ENCODE assay signal across 8 cellular contexts in the genomic region with DNA sequence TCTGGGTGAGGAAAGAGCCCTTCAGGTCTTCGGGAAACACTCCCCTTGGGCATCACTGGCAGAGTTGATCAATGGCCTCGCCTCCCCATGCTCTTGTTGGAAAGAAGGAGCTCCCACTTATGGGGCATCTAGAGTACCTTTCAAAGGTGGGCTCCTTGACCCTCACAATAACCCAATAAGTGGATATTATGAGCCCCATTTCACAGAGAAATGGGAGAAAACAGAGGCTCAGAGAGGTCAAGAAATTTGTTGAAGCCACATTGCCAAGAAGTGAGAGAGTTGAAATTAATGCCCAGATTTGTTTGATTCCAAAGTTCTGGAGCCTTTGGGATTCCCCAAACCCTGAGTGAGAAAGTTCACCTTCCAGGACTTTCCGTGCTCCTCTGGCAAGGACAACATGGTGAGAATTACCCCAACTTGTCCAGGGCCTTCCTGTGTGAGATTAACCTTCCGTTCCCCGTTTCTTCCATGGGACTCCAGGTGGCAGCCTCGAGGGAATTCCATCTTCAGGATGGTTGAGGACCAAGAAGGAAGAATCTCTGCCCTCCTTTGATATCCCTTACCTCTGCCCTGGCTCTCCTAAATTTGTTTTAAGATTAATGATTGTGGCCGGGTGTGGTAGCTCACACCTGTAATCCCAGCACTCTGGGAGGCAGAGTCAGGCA. TPM values are rescaled to one million over a fixed set of nuclear protein-coding genes. Genes with fewer than 3 reads are reported as not detected.
A peak's percentile ranks its signal among the peaks of the same experiment; 100 is the strongest.
DNase-seq lines count a peak whose midpoint lies in the region; ATAC-seq and TF ChIP-seq lines count a peak whose summit lies in the region.

No MANE protein-coding gene starts in this region.

- ATAC-seq in upper lobe of right lung, result no peak
- ATAC-seq in GM19035 (IDR thresholded peaks at IDR 0.05; ENCODE audit: unreplicated experiment), result no peak

- no peaks in the 10 kb centered on the region for H3K9me3 ChIP-seq in cardiac muscle cell (ENCODE audit: low read depth)
- H3K9me3 ChIP-seq in mesenchymal stem cell (ENCODE audit: control insufficient read depth, low read length), result no peaks in the 10 kb centered on the region
- no peaks in the 10 kb centered on the region for H3K9me3 ChIP-seq in upper lobe of right lung

- peaks cover 33% of the 10 kb centered on the region for H3K4me1 ChIP-seq in cardiac muscle cell (ENCODE audit: low read depth)
- H3K4me1 ChIP-seq in mesenchymal stem cell (ENCODE audit: control insufficient read depth, insufficient read depth, low read depth, low read length), result peaks cover 22% of the 10 kb centered on the region
- H3K4me1 ChIP-seq in upper lobe of right lung, result peaks cover 33% of the 10 kb centered on the region

- WGBS in mesenchymal stem cell, result 87% methylated on average over 6 of the region's 7 CpGs

- peak overlapping the region; percentile 98 to 99 for H3K4ac ChIP-seq in mesenchymal stem cell (ENCODE audit: low read depth in 1 of 2, low read length in 2 of 2)

- peak overlapping the region; percentile 99 for H4K91ac ChIP-seq in mesenchymal stem cell (ENCODE audit: low read length)

- peak overlapping the region; percentile 97 for H2AK5ac ChIP-seq in mesenchymal stem cell (ENCODE audit: low read length, severe bottlenecking)

- H3K14ac ChIP-seq in mesenchymal stem cell (ENCODE audit: low read length in 2 of 2), result peak overlapping the region in 1 of 2 experiments; percentile 98

- H3K79me1 ChIP-seq in mesenchymal stem cell (replicated peaks; ENCODE audit: low read length, poor library complexity, severe bottlenecking), result no peaks in the 10 kb centered on the region

- peak overlapping the region; percentile 99 to 100 for H3K18ac ChIP-seq in mesenchymal stem cell (ENCODE audit: low read depth in 1 of 2, low read length in 2 of 2)

- peak overlapping the region; percentile 48 for H2BK5ac ChIP-seq in mesenchymal stem cell (ENCODE audit: low read depth, low read length, poor library complexity, severe bottlenecking)

- peak overlapping the region; percentile 94 to 99 for H2BK12ac ChIP-seq in mesenchymal stem cell (ENCODE audit: low read length in 2 of 2)

- H4K8ac ChIP-seq in mesenchymal stem cell (ENCODE audit: low read length), result peak overlapping the region; percentile 100

- H3K36me3 Mint-ChIP-seq in brain, result no peaks in the 10 kb centered on the region

- H3K4me3 ChIP-seq in cardiac muscle cell, result no peak overlapping the region
- no peak overlapping the region for H3K4me3 ChIP-seq in mesenchymal stem cell (ENCODE audit: insufficient read depth in 1 of 2, low read depth in 1 of 2, low read length in 2 of 2)
- no peak overlapping the region for H3K4me3 ChIP-seq in upper lobe of right lung

- H3K27ac ChIP-seq in cardiac muscle cell (peak overlapping the region; percentile 88), mesenchymal stem cell (ENCODE audit: low read length, poor library complexity, severe bottlenecking) (peak overlapping the region; percentile 95), upper lobe of right lung (peak overlapping the region; percentile 88)

- H3K36me3 ChIP-seq in cardiac muscle cell (no peaks in the 10 kb centered on the region), mesenchymal stem cell (ENCODE audit: control insufficient read depth in 1 of 2, insufficient read depth in 2 of 2, low read depth in 1 of 2, low read length in 2 of 2) (no peaks in the 10 kb centered on the region), upper lobe of right lung (no peaks in the 10 kb centered on the region)

- TF ChIP-seq CTCF in cardiac muscle cell (IDR thresholded peaks at IDR 0.05; ENCODE audit: low read depth, low read length) (peak; percentile 4), brain (conservative IDR thresholded peaks at IDR 0.05) (peak in 1 of 2 experiments; percentile 23), upper lobe of right lung (IDR thresholded peaks at IDR 0.05) (no peak)

- intact Hi-C loops in cardiac septum (cut with DNase I) (loop anchor here (5.0 kb wide), 4 partner anchors 48 to 213 kb away; a partner anchor contains a TSS), upper lobe of right lung (cut with DNase I) (no loop called here)

- peak overlapping the region; percentile 99 for H2BK15ac ChIP-seq in mesenchymal stem cell (ENCODE audit: low read depth, poor library complexity, severe bottlenecking)

- H2AFZ ChIP-seq in mesenchymal stem cell (ENCODE audit: low read depth, low read length), result peak overlapping the region; percentile 89

- peaks cover 1% of the 10 kb centered on the region for H3K27me3 ChIP-seq in cardiac muscle cell
- peaks cover 0 to 3% of the 10 kb centered on the region in 2 experiments for H3K27me3 ChIP-seq in mesenchymal stem cell (ENCODE audit: control insufficient read depth in 1 of 2, insufficient read depth in 1 of 2, low read length in 2 of 2)
- no peaks in the 10 kb centered on the region for H3K27me3 ChIP-seq in upper lobe of right lung

- no peaks in the 10 kb centered on the region for H3K27me3 Mint-ChIP-seq in brain

- H3K9me3 Mint-ChIP-seq in brain, result no peaks in the 10 kb centered on the region

- peak overlapping the region in 1 of 2 experiments; percentile 97 for H3K23ac ChIP-seq in mesenchymal stem cell (ENCODE audit: low read length in 2 of 2)

- peak overlapping the region; percentile 77 for H3K9ac ChIP-seq in mesenchymal stem cell (ENCODE audit: low read length)

- DNase-seq in cardiac muscle cell (ENCODE audit: low read depth in 1 of 2, low spot score in 1 of 2) (no peak), cardiac septum (ENCODE audit: low spot score) (no peak), mesenchymal stem cell (peak; percentile 41), upper lobe of right lung (no peak), AG08396 (ENCODE audit: low spot score) (no peak), NOMO-1 treated with dmso at 0.1 percent for 144 hours (lab: John Stamatoyannopoulos, UW; ENCODE audit: unreplicated experiment) (no peak)

- peaks cover 25% of the 10 kb centered on the region for H3K4me1 Mint-ChIP-seq in brain

- H3K27ac Mint-ChIP-seq in brain, result peak overlapping the region in 4 of 5 experiments; percentile 92 to 97 (median 96)

- H2BK120ac ChIP-seq in mesenchymal stem cell (ENCODE audit: low read depth, low read length), result peak overlapping the region; percentile 96

- no peak overlapping the region for H3K4me2 ChIP-seq in mesenchymal stem cell (ENCODE audit: low read length, poor library complexity, severe bottlenecking)

- H3K4me3 Mint-ChIP-seq in brain, result peak overlapping the region in 2 of 5 experiments; percentile 26 to 54

RNA-seq across cellular contexts. Expression of a gene that starts 7.5 kb away (rescaled TPM):
- total RNA-seq in cardiac muscle cell (363 and 580 TPM in 2 replicates), cardiac septum (186 TPM), upper lobe of right lung (160 TPM)
- polyA plus RNA-seq in cardiac muscle cell (155 and 204 TPM in 2 replicates), brain (ENCODE audit: insufficient read depth, low read depth, low replicate concordance) (203 TPM)
- polyA plus RNA-seq in mesenchymal stem cell (2013, experiment 1 of 2), result 111 TPM
- polyA plus RNA-seq in mesenchymal stem cell (2013, experiment 2 of 2), result 104 TPM

RNA-seq across cellular contexts. Expression of a gene that starts 21.1 kb away (rescaled TPM):
- total RNA-seq in cardiac muscle cell, result 0.07 and 0.71 TPM in 2 replicates
- polyA plus RNA-seq in cardiac muscle cell, result 0.10 and 0.78 TPM in 2 replicates
- total RNA-seq in cardiac septum, result 2.6 TPM
- 2.0 TPM for polyA plus RNA-seq in brain (ENCODE audit: insufficient read depth, low read depth, low replicate concordance)
- 0.03 TPM for polyA plus RNA-seq in mesenchymal stem cell (2013, experiment 1 of 2)
- polyA plus RNA-seq in mesenchymal stem cell (2013, experiment 2 of 2), result 0.08 TPM
- total RNA-seq in upper lobe of right lung, result 2.5 TPM

RNA-seq across cellular contexts. Expression of a gene that starts 32.6 kb away (rescaled TPM):
- total RNA-seq in cardiac muscle cell (0.99 and 2.8 TPM in 2 replicates), cardiac septum (1.6 TPM), upper lobe of right lung (3.8 TPM)
- polyA plus RNA-seq in cardiac muscle cell (2.6 and 7.0 TPM in 2 replicates), brain (ENCODE audit: insufficient read depth, low read depth, low replicate concordance) (1.4 TPM)
- 0.30 TPM for polyA plus RNA-seq in mesenchymal stem cell (2013, experiment 1 of 2)
- 0.29 TPM for polyA plus RNA-seq in mesenchymal stem cell (2013, experiment 2 of 2)

RNA-seq across cellular contexts. Expression of a gene that starts 46.6 kb away (rescaled TPM):
- 20.4 and 45.5 TPM in 2 replicates for total RNA-seq in cardiac muscle cell
- 36.2 and 38.2 TPM in 2 replicates for polyA plus RNA-seq in cardiac muscle cell
- total RNA-seq in cardiac septum, result 18.5 TPM
- 12.3 TPM for polyA plus RNA-seq in brain (ENCODE audit: insufficient read depth, low read depth, low replicate concordance)
- polyA plus RNA-seq in mesenchymal stem cell (2013, experiment 1 of 2), result 20.3 TPM
- polyA plus RNA-seq in mesenchymal stem cell (2013, experiment 2 of 2), result 21.3 TPM
- 32.2 TPM for total RNA-seq in upper lobe of right lung

RNA-seq across cellular contexts. Expression of a gene that starts 48.3 kb away (rescaled TPM):
- total RNA-seq in cardiac muscle cell (95.2 and 107 TPM in 2 replicates), cardiac septum (20.6 TPM), upper lobe of right lung (38.0 TPM)
- polyA plus RNA-seq in cardiac muscle cell (95.3 and 96.2 TPM in 2 replicates), brain (ENCODE audit: insufficient read depth, low read depth, low replicate concordance) (117 TPM)
- polyA plus RNA-seq in mesenchymal stem cell (2013, experiment 1 of 2), result 34.2 TPM
- 32.9 TPM for polyA plus RNA-seq in mesenchymal stem cell (2013, experiment 2 of 2)
